ENCODE assay signal across 8 cellular contexts in the genomic region with DNA sequence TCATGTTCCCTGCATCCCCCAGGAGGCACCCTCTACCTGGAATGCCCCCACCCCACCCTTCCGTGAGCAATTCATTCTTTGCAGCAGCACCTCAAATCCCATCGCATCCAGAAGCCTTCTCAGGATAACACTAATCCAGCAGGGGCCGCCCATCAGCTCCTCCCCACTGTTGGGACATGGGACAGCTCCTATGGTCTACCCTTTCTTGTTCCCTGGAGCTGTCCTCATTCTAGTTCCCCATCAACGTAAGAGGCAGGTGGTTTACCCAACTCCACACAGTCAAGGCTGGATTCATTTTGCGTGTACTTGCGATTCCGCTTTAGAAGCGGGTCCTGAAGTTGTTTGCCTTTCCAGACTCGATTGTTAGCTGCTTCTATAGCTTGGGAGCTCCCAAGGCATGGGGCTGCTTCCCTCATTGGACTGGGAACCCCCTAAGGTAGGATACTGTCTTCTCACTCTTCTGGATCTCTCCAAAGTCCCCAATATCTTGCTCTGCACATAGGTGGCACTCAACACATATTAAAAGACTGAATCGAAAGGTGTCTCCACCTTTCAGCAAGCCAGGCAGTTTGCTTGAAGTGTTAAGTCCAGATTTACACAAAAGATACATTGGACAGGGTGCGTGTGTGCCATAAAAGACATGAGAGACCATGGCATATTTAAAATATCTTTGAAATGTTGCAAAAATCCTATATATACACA. TPM values are rescaled to one million over a fixed set of nuclear protein-coding genes. Genes with fewer than 3 reads are reported as not detected.
A peak's percentile ranks its signal among the peaks of the same experiment; 100 is the strongest.
DNase-seq lines count a peak whose midpoint lies in the region; ATAC-seq and TF ChIP-seq lines count a peak whose summit lies in the region.

No MANE protein-coding gene starts in this region.

- DNase-seq in CD8-positive, alpha-beta T cell, result peak in 1 of 7 experiments; percentile 23
- DNase-seq in T-helper 2 cell treated with Interferon-gamma antibody and Interleukin-4, amounts not matched to agents 5 μg/mL and 100 μg/mL, for 36 hours (ENCODE audit: low spot score), result no peak
- DNase-seq in islet precursor cell (peak; percentile 61), kidney glomerular epithelial cell (lab: John Stamatoyannopoulos, UW) (no peak), GF-D8 (lab: John Stamatoyannopoulos, UW) (no peak), NCI-H2029 (lab: John Stamatoyannopoulos, UW) (no peak), NCI-H2081 treated with DMSO at 0.1 percent for 48 hours (lab: John Stamatoyannopoulos, UW) (no peak)

- TF ChIP-seq CTCF in CD8-positive, alpha-beta T cell (IDR thresholded peaks at IDR 0.05), result no peak

- H3K4me3 ChIP-seq in CD8-positive, alpha-beta T cell (ENCODE audit: low read depth, low read length), result no peak overlapping the region

- no peak overlapping the region for H3K27ac Mint-ChIP-seq in CD8-positive, alpha-beta T cell
- H3K27ac Mint-ChIP-seq in T-helper 2 cell treated with Interferon-gamma antibody and Interleukin-4, amounts not matched to agents 5 μg/mL and 100 μg/mL, for 36 hours, result no peak overlapping the region

- no peak overlapping the region for H3K27ac ChIP-seq in CD8-positive, alpha-beta T cell (ENCODE audit: low read depth, low read length)

- ATAC-seq in CD8-positive, alpha-beta T cell, result peak; percentile 40
- ATAC-seq in GM18868 (IDR thresholded peaks at IDR 0.05; ENCODE audit: unreplicated experiment), result peak; percentile 34

- H3K9me3 Mint-ChIP-seq in CD8-positive, alpha-beta T cell, result no peaks in the 10 kb centered on the region
- no peaks in the 10 kb centered on the region for H3K9me3 Mint-ChIP-seq in T-helper 2 cell treated with Interferon-gamma antibody and Interleukin-4, amounts not matched to agents 5 μg/mL and 100 μg/mL, for 36 hours

- no peaks in the 10 kb centered on the region for H3K36me3 Mint-ChIP-seq in CD8-positive, alpha-beta T cell
- H3K36me3 Mint-ChIP-seq in T-helper 2 cell treated with Interferon-gamma antibody and Interleukin-4, amounts not matched to agents 5 μg/mL and 100 μg/mL, for 36 hours (ENCODE audit: low read depth), result no peaks in the 10 kb centered on the region

- H3K4me3 Mint-ChIP-seq in CD8-positive, alpha-beta T cell, result peak overlapping the region; percentile 67
- peak overlapping the region; percentile 59 for H3K4me3 Mint-ChIP-seq in T-helper 2 cell treated with Interferon-gamma antibody and Interleukin-4, amounts not matched to agents 5 μg/mL and 100 μg/mL, for 36 hours

- POLR2A ChIA-PET in CD8-positive, alpha-beta T cell (lab: Charles Lee), result no interaction called here

- intact Hi-C loops in CD8-positive, alpha-beta T cell (cut with DNase I, micrococcal nuclease), result loop anchor here (1.0 to 2.0 kb wide), 2 partner anchors 167 to 168 kb away; no protein-coding TSS in a partner anchor

- H3K27me3 Mint-ChIP-seq in CD8-positive, alpha-beta T cell (ENCODE audit: low read depth), result peaks cover 12% of the 10 kb centered on the region
- peaks cover 24% of the 10 kb centered on the region for H3K27me3 Mint-ChIP-seq in T-helper 2 cell treated with Interferon-gamma antibody and Interleukin-4, amounts not matched to agents 5 μg/mL and 100 μg/mL, for 36 hours (ENCODE audit: low read depth)

- H3K4me1 ChIP-seq in CD8-positive, alpha-beta T cell (ENCODE audit: insufficient read depth, low read length), result peaks cover 10% of the 10 kb centered on the region

- H3K9me3 ChIP-seq in CD8-positive, alpha-beta T cell (ENCODE audit: low read length), result no peaks in the 10 kb centered on the region

- no peaks in the 10 kb centered on the region for H3K36me3 ChIP-seq in CD8-positive, alpha-beta T cell (ENCODE audit: insufficient read depth, low read length)

- no peaks in the 10 kb centered on the region for H3K27me3 ChIP-seq in CD8-positive, alpha-beta T cell (ENCODE audit: insufficient read depth, low read length)

- CTCF ChIA-PET in CD8-positive, alpha-beta T cell (lab: Charles Lee), result interaction anchor here (0.8 to 2.7 kb wide), 9 partner anchors 12 to 270 kb away, joined by 3 to 15 read pairs (median 3); partner anchors contain the start of gene UTP14A

- H3K4me1 Mint-ChIP-seq in CD8-positive, alpha-beta T cell (ENCODE audit: low read depth), result peaks cover 7% of the 10 kb centered on the region
- peaks cover 5% of the 10 kb centered on the region for H3K4me1 Mint-ChIP-seq in T-helper 2 cell treated with Interferon-gamma antibody and Interleukin-4, amounts not matched to agents 5 μg/mL and 100 μg/mL, for 36 hours (ENCODE audit: low read depth)

RNA-seq across cellular contexts. Expression of gene APLN, which starts 0.9 kb away (rescaled TPM):
- total RNA-seq in CD8-positive, alpha-beta T cell, result not detected
